In genomic region chr1:171841931-171842723, GRCh38 we compare ENCODE assay signal across 8 cellular contexts. TPM values are rescaled to one million over a fixed set of nuclear protein-coding genes. Genes with fewer than 3 reads are reported as not detected.
DNase-seq lines count a peak whose midpoint lies in the region; ATAC-seq and TF ChIP-seq lines count a peak whose summit lies in the region.

No MANE protein-coding gene starts in this region.

- no peak for TF ChIP-seq CTCF in omental fat pad (IDR thresholded peaks at IDR 0.05)

- CTCF ChIA-PET in T-cell (lab: Charles Lee): interaction anchor here (0.6 to 0.7 kb wide), 4 partner anchors 41 to 144 kb away, joined by 3 to 4 read pairs (median 4); partner anchors contain the start of gene VAMP4 (in 1 of the 2)

- peak; percentile 3 for DNase-seq in stimulated activated CD4-positive, alpha-beta T cell treated with anti-CD3 and anti-CD28 coated beads, Interleukin-12 subunit alpha, Interleukin-12 subunit beta, amount 100 ng/mL, for 4 hours
- no peak for DNase-seq in stimulated activated CD4-positive, alpha-beta T cell treated with anti-CD3 and anti-CD28 coated beads, Interleukin-2, amount 100 ng/mL, for 48 hours
- peak in 14 of 34 experiments; percentile 0 to 20 (median 7) for DNase-seq in T-cell
- peak; percentile 11 to 26 for DNase-seq in memory B cell (ENCODE audit: low spot score in 2 of 2)
- no peak for DNase-seq in omental fat pad (ENCODE audit: low spot score)

- H3K27me3 ChIP-seq in duodenal mucosa (ENCODE audit: control insufficient read depth in 1 of 2, insufficient read depth in 2 of 2, low read length in 2 of 2) (peaks cover 4 to 11% of the 10 kb centered on the region in 2 donors), subcutaneous abdominal adipose tissue (ENCODE audit: control insufficient read depth in 5 of 5, insufficient read depth in 4 of 5, low read length in 5 of 5) (peaks cover 0 to 5% (median 3%) of the 10 kb centered on the region in 5 donors)

- peaks cover 7 to 30% of the 10 kb centered on the region in 2 donors for H3K27me3 Mint-ChIP-seq in T-cell
- H3K27me3 Mint-ChIP-seq in memory B cell: peaks cover 11% of the 10 kb centered on the region

- H3K4me3 Mint-ChIP-seq in T-cell (peak overlapping the region; percentile 80 to 93 (median 86)), memory B cell (peak overlapping the region; percentile 86)

- H3K9ac ChIP-seq in duodenal mucosa (ENCODE audit: low read depth in 1 of 2, low read length in 2 of 2): peak overlapping the region in 1 of 2 donors; percentile 14
- H3K9ac ChIP-seq in subcutaneous abdominal adipose tissue (ENCODE audit: low read length in 5 of 5): peak overlapping the region in 3 of 5 donors; percentile 51 to 86 (median 84)

- no peak overlapping the region for H3K27ac ChIP-seq in duodenal mucosa (ENCODE audit: low read depth, low read length)
- H3K27ac ChIP-seq in subcutaneous abdominal adipose tissue (ENCODE audit: low read depth, low read length): no peak overlapping the region

- H3K9me3 Mint-ChIP-seq in T-cell: no peaks in the 10 kb centered on the region
- no peaks in the 10 kb centered on the region for H3K9me3 Mint-ChIP-seq in memory B cell

- POLR2A ChIA-PET in T-cell (lab: Charles Lee): interaction anchor here (0.6 to 0.7 kb wide), 3 partner anchors 39 to 107 kb away, joined by 3 to 5 read pairs (median 4); partner anchors contain the start of gene VAMP4 (in 1 of the 2)

- H3K9me3 ChIP-seq in duodenal mucosa (ENCODE audit: control insufficient read depth in 1 of 2, low read length in 2 of 2): no peaks in the 10 kb centered on the region
- H3K9me3 ChIP-seq in subcutaneous abdominal adipose tissue (ENCODE audit: control insufficient read depth in 5 of 5, low read length in 5 of 5): peaks cover 0 to 18% (median 8%) of the 10 kb centered on the region in 5 donors

- H3K4me1 Mint-ChIP-seq in T-cell: peaks cover 14 to 20% (median 19%) of the 10 kb centered on the region in 3 donors
- peaks cover 15% of the 10 kb centered on the region for H3K4me1 Mint-ChIP-seq in memory B cell

- peak overlapping the region; percentile 77 to 84 for H3K4me3 ChIP-seq in duodenal mucosa (ENCODE audit: low read depth in 1 of 2, low read length in 2 of 2)
- peak overlapping the region; percentile 74 to 91 (median 79) for H3K4me3 ChIP-seq in subcutaneous abdominal adipose tissue (ENCODE audit: low read depth in 1 of 5, low read length in 5 of 5)

- H3K27ac Mint-ChIP-seq in T-cell (peak overlapping the region; percentile 17 to 74), memory B cell (no peak overlapping the region)

- H3K36me3 ChIP-seq in duodenal mucosa (ENCODE audit: control insufficient read depth in 1 of 2, insufficient read depth in 2 of 2, low read length in 2 of 2) (no peaks in the 10 kb centered on the region), subcutaneous abdominal adipose tissue (ENCODE audit: control insufficient read depth in 5 of 5, insufficient read depth in 5 of 5, low read length in 5 of 5) (peaks cover 0 to under 1% (median 0%) of the 10 kb centered on the region in 5 donors)

- H3K36me3 Mint-ChIP-seq in T-cell: no peaks in the 10 kb centered on the region
- peaks cover 1% of the 10 kb centered on the region for H3K36me3 Mint-ChIP-seq in memory B cell

- H3K4me1 ChIP-seq in duodenal mucosa (ENCODE audit: control insufficient read depth in 1 of 2, insufficient read depth in 2 of 2, low read length in 2 of 2): peaks cover 9 to 11% of the 10 kb centered on the region in 2 donors
- peaks cover 0 to 21% (median 18%) of the 10 kb centered on the region in 5 donors for H3K4me1 ChIP-seq in subcutaneous abdominal adipose tissue (ENCODE audit: control insufficient read depth in 5 of 5, insufficient read depth in 5 of 5, low read length in 5 of 5)

- ATAC-seq in T-cell (replicated peaks in 1 of 4): peak; percentile 2 to 24 (median 7)
- ATAC-seq in memory B cell (ENCODE audit: low read depth): no peak
- no peak for ATAC-seq in omental fat pad (ENCODE audit: low FRiP score)
- ATAC-seq in HG03196 (IDR thresholded peaks at IDR 0.05; ENCODE audit: unreplicated experiment): no peak

RNA-seq across cellular contexts. Expression of gene DNM3, which starts 0.8 kb away (rescaled TPM):
- total RNA-seq in T-cell (1 to 10 TPM; 2.0 to 2.8 (median 2.4) TPM), omental fat pad (10 to 100 TPM in 1 of 4 donors, 1 to 10 TPM in 3; 2.9 to 15.8 (median 5.5) TPM)

Comparison
In these comparisons a context has a peak if more than half of its experiments do, and no peak if none do; other contexts are left out.
1. DNase-seq: peak in stimulated activated CD4-positive, alpha-beta T cell treated with anti-CD3 and anti-CD28 coated beads, Interleukin-12 subunit alpha, Interleukin-12 subunit beta, amount 100 ng/mL, for 4 hours (single experiment) and memory B cell (2 of 2); none in stimulated activated CD4-positive, alpha-beta T cell treated with anti-CD3 and anti-CD28 coated beads, Interleukin-2, amount 100 ng/mL, for 48 hours (0 of 2) and omental fat pad (single experiment).
2. ATAC-seq: peak in T-cell (4 of 4); none in memory B cell (single experiment), omental fat pad (single experiment) and HG03196 (single experiment).